ENCODE assay signal across 22 cellular contexts in genomic region chr17:27567563-27567859, GRCh38.
"Had no signal": no experiment of that assay in that cellular context is flagged by ENCODE, and none has a peak within 500 bp of the region (broad histone marks: within the 10 kb centered on the region; RNA-seq: fewer than 3 reads in every experiment).

No MANE protein-coding gene starts in this region.

- H3K36me3 ChIP-seq: sigmoid colon, suprapubic skin, upper lobe of right lung had no signal

- H3K27me3 ChIP-seq: esophagus squamous epithelium, sigmoid colon, suprapubic skin, upper lobe of right lung had no signal

- H3K9me3 Mint-ChIP-seq: activated CD4-positive, alpha-beta memory T cell treated with anti-CD3 and anti-CD28 coated beads for 36 hours; central memory CD8-positive, alpha-beta T cell; nephron progenitor cell had no signal

- H3K4me1 ChIP-seq: sigmoid colon had no signal

- H3K9me3 ChIP-seq: esophagus squamous epithelium, sigmoid colon, suprapubic skin, upper lobe of right lung had no signal

- H3K4me3 Mint-ChIP-seq: activated CD4-positive, alpha-beta memory T cell treated with anti-CD3 and anti-CD28 coated beads for 36 hours; activated CD8-positive, alpha-beta memory T cell treated with anti-CD3 and anti-CD28 coated beads, Interleukin-2, amount 10 ng/mL, durations not matched to agents 7 days and 5 days; activated naive CD8-positive, alpha-beta T cell; central memory CD8-positive, alpha-beta T cell; nephron progenitor cell; stimulated activated naive B cell treated with anti-CD40 and anti-IgM and Interleukin-4, amounts not matched to agents 10 μg/mL and 1 μg/mL and 100 μg/mL, for 72 hours had no signal

- DNase-seq: activated CD4-positive, alpha-beta memory T cell treated with anti-CD3 and anti-CD28 coated beads for 36 hours; activated CD4-positive, alpha-beta T cell treated with anti-CD3 and anti-CD28 coated beads for 1 hour; activated CD8-positive, alpha-beta memory T cell treated with anti-CD3 and anti-CD28 coated beads, Interleukin-2, amount 10 ng/mL, durations not matched to agents 7 days and 5 days; activated effector memory CD4-positive, alpha-beta T cell treated with anti-CD3 and anti-CD28 coated beads, Interleukin-2, amount 50 U/mL, for 16 hours; activated T-cell treated with anti-CD3 and anti-CD28 coated beads, Interleukin-2, amount 50 U/mL, for 1 hour; amniotic stem cell; esophagus squamous epithelium; glutamatergic neuron; hypothalamus; kidney glomerular epithelial cell; mesendoderm; nephron progenitor cell; occipital lobe; sigmoid colon; stimulated activated CD4-positive, alpha-beta T cell treated with anti-CD3 and anti-CD28 coated beads, Interleukin-4, amount 100 ng/mL, for 1 hour; stimulated activated naive B cell treated with anti-CD40 and anti-IgM and Interleukin-4, amounts not matched to agents 10 μg/mL and 1 μg/mL and 100 μg/mL, for 72 hours; upper lobe of right lung had no signal

- ATAC-seq: activated CD8-positive, alpha-beta memory T cell treated with anti-CD3 and anti-CD28 coated beads, Interleukin-2, amount 10 ng/mL, durations not matched to agents 7 days and 5 days; stimulated activated naive B cell treated with anti-CD40 and anti-IgM and Interleukin-4, amounts not matched to agents 10 μg/mL and 1 μg/mL and 100 μg/mL, for 72 hours; upper lobe of right lung had no signal

- H3K27ac ChIP-seq: sigmoid colon, suprapubic skin, upper lobe of right lung, VCaP had no signal

- H3K27ac Mint-ChIP-seq: activated naive CD8-positive, alpha-beta T cell; stimulated activated naive B cell treated with anti-CD40 and anti-IgM and Interleukin-4, amounts not matched to agents 10 μg/mL and 1 μg/mL and 100 μg/mL, for 72 hours had no signal

- H3K4me3 ChIP-seq: coronary artery, esophagus squamous epithelium, sigmoid colon, suprapubic skin, upper lobe of right lung had no signal

- H3K27me3 Mint-ChIP-seq: activated CD4-positive, alpha-beta memory T cell treated with anti-CD3 and anti-CD28 coated beads for 36 hours; activated CD8-positive, alpha-beta memory T cell treated with anti-CD3 and anti-CD28 coated beads, Interleukin-2, amount 10 ng/mL, durations not matched to agents 7 days and 5 days; activated naive CD8-positive, alpha-beta T cell; central memory CD8-positive, alpha-beta T cell; stimulated activated naive B cell treated with anti-CD40 and anti-IgM and Interleukin-4, amounts not matched to agents 10 μg/mL and 1 μg/mL and 100 μg/mL, for 72 hours had no signal
